Comparison of ENCODE assay signal across 15 cellular contexts in genomic region chr11:120137187-120137610, GRCh38. TPM values are rescaled to one million over a fixed set of nuclear protein-coding genes. Genes with fewer than 3 reads are reported as not detected.
DNase-seq lines count a peak whose midpoint lies in the region; ATAC-seq and TF ChIP-seq lines count a peak whose summit lies in the region.
"Had no signal": no experiment of that assay in that cellular context is flagged by ENCODE, and none has a peak within 500 bp of the region (broad histone marks: within the 10 kb centered on the region; RNA-seq: fewer than 3 reads in every experiment).

No MANE protein-coding gene starts in this region.

- ATAC-seq in left cardiac atrium = no peak
- ATAC-seq in natural killer cell treated with Interleukin-12 subunit alpha and Interleukin-12 subunit beta and Interleukin-15 and Interleukin-18, amount 100 ng/mL, for 72 hours = no peak
- ATAC-seq in HG03135 (IDR thresholded peaks at IDR 0.05; ENCODE audit: unreplicated experiment) = no peak
- ATAC-seq: stimulated activated naive CD8-positive, alpha-beta T cell treated with anti-CD3 and anti-CD28 coated beads, Interleukin-15, Interleukin-2, amounts not matched to agents 100 U/mL and 50 U/mL, for 24 hours; T-cell had no signal

- H3K36me3 ChIP-seq in right atrium auricular region (no peaks in the 10 kb centered on the region), endodermal cell (ENCODE audit: control insufficient read depth, insufficient read depth, low read length) (no peaks in the 10 kb centered on the region), vagina (no peaks in the 10 kb centered on the region)
- H3K36me3 ChIP-seq: pancreas had no signal

- H3K4me3 ChIP-seq in right atrium auricular region (no peak overlapping the region), endodermal cell (ENCODE audit: low read length) (no peak overlapping the region), vagina (peak overlapping the region; percentile 16 to 51)
- H3K4me3 ChIP-seq: K562, pancreas had no signal

- no peak overlapping the region for H3K4me3 Mint-ChIP-seq in endodermal cell
- no peak overlapping the region for H3K4me3 Mint-ChIP-seq in natural killer cell treated with Interleukin-12 subunit alpha and Interleukin-12 subunit beta and Interleukin-15 and Interleukin-18, amount 100 ng/mL, for 72 hours
- H3K4me3 Mint-ChIP-seq in activated CD4-positive, alpha-beta T cell treated with anti-CD3 and anti-CD28 coated beads, Interleukin-2, amount 10 ng/mL, durations not matched to agents 7 days and 5 days = no peak overlapping the region
- H3K4me3 Mint-ChIP-seq: T-cell had no signal

- no peak for TF ChIP-seq CTCF in right atrium auricular region (IDR thresholded peaks at IDR 0.05)
- TF ChIP-seq CTCF in endodermal cell (conservative IDR thresholded peaks at IDR 0.05) = no peak
- TF ChIP-seq CTCF in vagina (IDR thresholded peaks at IDR 0.05) = no peak

- H3K27me3 Mint-ChIP-seq in endodermal cell (ENCODE audit: insufficient read depth) = peaks cover 74% of the 10 kb centered on the region
- H3K27me3 Mint-ChIP-seq in natural killer cell treated with Interleukin-12 subunit alpha and Interleukin-12 subunit beta and Interleukin-15 and Interleukin-18, amount 100 ng/mL, for 72 hours = peaks cover 5 to 15% of the 10 kb centered on the region in 2 donors
- H3K27me3 Mint-ChIP-seq in activated CD4-positive, alpha-beta T cell treated with anti-CD3 and anti-CD28 coated beads, Interleukin-2, amount 10 ng/mL, durations not matched to agents 7 days and 5 days = peaks cover 6% of the 10 kb centered on the region

- DNase-seq in right atrium auricular region (ENCODE audit: low spot score) (peak; percentile 26), left cardiac atrium (no peak), endodermal cell (peak; percentile 32), vagina (ENCODE audit: extremely low spot score in 2 of 2) (peak in 1 of 2 donors; percentile 88), RKO (ENCODE audit: low spot score) (no peak)
- DNase-seq in natural killer cell treated with Interleukin-12 subunit alpha and Interleukin-12 subunit beta and Interleukin-15 and Interleukin-18, amount 100 ng/mL, for 72 hours (ENCODE audit: low spot score) = peak; percentile 58
- no peak for DNase-seq in activated CD4-positive, alpha-beta T cell treated with anti-CD3 and anti-CD28 coated beads, Interleukin-2, amount 10 ng/mL, durations not matched to agents 7 days and 5 days
- DNase-seq: activated naive CD4-positive, alpha-beta T cell treated with Interleukin-2 at 50 U/mL for 16 hours; hypothalamus; NCI-H1048; stimulated activated naive CD8-positive, alpha-beta T cell treated with anti-CD3 and anti-CD28 coated beads, Interleukin-15, Interleukin-2, amounts not matched to agents 100 U/mL and 50 U/mL, for 24 hours had no signal

- no peaks in the 10 kb centered on the region for H3K9me3 Mint-ChIP-seq in endodermal cell
- no peaks in the 10 kb centered on the region for H3K9me3 Mint-ChIP-seq in natural killer cell treated with Interleukin-12 subunit alpha and Interleukin-12 subunit beta and Interleukin-15 and Interleukin-18, amount 100 ng/mL, for 72 hours
- no peaks in the 10 kb centered on the region for H3K9me3 Mint-ChIP-seq in activated CD4-positive, alpha-beta T cell treated with anti-CD3 and anti-CD28 coated beads, Interleukin-2, amount 10 ng/mL, durations not matched to agents 7 days and 5 days
- H3K9me3 Mint-ChIP-seq: T-cell had no signal

- intact Hi-C loops in left cardiac atrium (cut with DNase I) (no loop called here), vagina (cut with DNase I) (no loop called here)

- CTCF ChIA-PET in activated CD4-positive, alpha-beta T cell treated with anti-CD3 and anti-CD28 coated beads, Interleukin-2, amount 10 ng/mL, durations not matched to agents 7 days and 5 days (lab: Charles Lee) = no interaction called here

- H3K4me1 ChIP-seq in right atrium auricular region (no peaks in the 10 kb centered on the region), endodermal cell (ENCODE audit: control insufficient read depth, insufficient read depth, low read length) (peaks cover 6% of the 10 kb centered on the region), vagina (no peaks in the 10 kb centered on the region)
- H3K4me1 ChIP-seq: pancreas had no signal

- WGBS in endodermal cell (ENCODE audit: insufficient coverage in 1 of 2, insufficient read length in 1 of 2), 2 experiments = 93 to 96% methylated on average over 22 to 24 of the region's 24 CpGs

- H3K9ac ChIP-seq in endodermal cell (ENCODE audit: extremely low read depth, low read length, poor library complexity, severe bottlenecking) = no peak overlapping the region

- no peak for TF ChIP-seq POLR2A in vagina (IDR thresholded peaks at IDR 0.05)

- H3K27ac ChIP-seq in right atrium auricular region = no peak overlapping the region
- no peak overlapping the region for H3K27ac ChIP-seq in endodermal cell (ENCODE audit: low read depth, low read length)
- H3K27ac ChIP-seq in vagina = peak overlapping the region; percentile 89
- H3K27ac ChIP-seq: pancreas had no signal

- H3K27me3 ChIP-seq in right atrium auricular region (no peaks in the 10 kb centered on the region), endodermal cell (ENCODE audit: control insufficient read depth, insufficient read depth, low read length, poor library complexity, severe bottlenecking) (peaks cover 33% of the 10 kb centered on the region), vagina (no peaks in the 10 kb centered on the region)
- H3K27me3 ChIP-seq: pancreas had no signal

- H3K9me3 ChIP-seq in right atrium auricular region (no peaks in the 10 kb centered on the region), endodermal cell (ENCODE audit: control insufficient read depth, low read length) (no peaks in the 10 kb centered on the region), vagina (no peaks in the 10 kb centered on the region)
- H3K9me3 ChIP-seq: pancreas had no signal

- H3K4me1 Mint-ChIP-seq in endodermal cell = peaks cover 14% of the 10 kb centered on the region
- no peaks in the 10 kb centered on the region for H3K4me1 Mint-ChIP-seq in natural killer cell treated with Interleukin-12 subunit alpha and Interleukin-12 subunit beta and Interleukin-15 and Interleukin-18, amount 100 ng/mL, for 72 hours (ENCODE audit: low read depth in 2 of 2)
- H3K4me1 Mint-ChIP-seq in activated CD4-positive, alpha-beta T cell treated with anti-CD3 and anti-CD28 coated beads, Interleukin-2, amount 10 ng/mL, durations not matched to agents 7 days and 5 days = no peaks in the 10 kb centered on the region
- H3K4me1 Mint-ChIP-seq: T-cell had no signal

- POLR2A ChIA-PET in activated CD4-positive, alpha-beta T cell treated with anti-CD3 and anti-CD28 coated beads, Interleukin-2, amount 10 ng/mL, durations not matched to agents 7 days and 5 days (lab: Charles Lee) = no interaction called here

- H3K27ac Mint-ChIP-seq in endodermal cell = no peak overlapping the region
- H3K27ac Mint-ChIP-seq in natural killer cell treated with Interleukin-12 subunit alpha and Interleukin-12 subunit beta and Interleukin-15 and Interleukin-18, amount 100 ng/mL, for 72 hours = no peak overlapping the region
- H3K27ac Mint-ChIP-seq in activated CD4-positive, alpha-beta T cell treated with anti-CD3 and anti-CD28 coated beads, Interleukin-2, amount 10 ng/mL, durations not matched to agents 7 days and 5 days = no peak overlapping the region
- H3K27ac Mint-ChIP-seq: T-cell had no signal

- no peaks in the 10 kb centered on the region for H3K36me3 Mint-ChIP-seq in endodermal cell (ENCODE audit: low read depth)
- no peaks in the 10 kb centered on the region for H3K36me3 Mint-ChIP-seq in natural killer cell treated with Interleukin-12 subunit alpha and Interleukin-12 subunit beta and Interleukin-15 and Interleukin-18, amount 100 ng/mL, for 72 hours
- no peaks in the 10 kb centered on the region for H3K36me3 Mint-ChIP-seq in activated CD4-positive, alpha-beta T cell treated with anti-CD3 and anti-CD28 coated beads, Interleukin-2, amount 10 ng/mL, durations not matched to agents 7 days and 5 days (ENCODE audit: low read depth)
- H3K36me3 Mint-ChIP-seq: T-cell had no signal

RNA-seq across cellular contexts. Expression of gene TRIM29, which starts 0.7 kb away (rescaled TPM):
- 1 to 10 TPM in 1 of 2 donors, under 1 TPM in 1; 0.85 to 2.7 TPM for total RNA-seq in right atrium auricular region
- under 1 TPM in 1 of 2 donors, not detected in 1; 0.50 TPM for total RNA-seq in left cardiac atrium
- total RNA-seq in endodermal cell = not detected
- not detected for polyA plus RNA-seq in endodermal cell (2013, experiment 1 of 2)
- 0.17 TPM for polyA plus RNA-seq in endodermal cell (2013, experiment 2 of 2)
- not detected for total RNA-seq in natural killer cell treated with Interleukin-12 subunit alpha and Interleukin-12 subunit beta and Interleukin-15 and Interleukin-18, amount 100 ng/mL, for 72 hours
- 729 TPM for total RNA-seq in vagina
- total RNA-seq in activated CD4-positive, alpha-beta T cell treated with anti-CD3 and anti-CD28 coated beads, Interleukin-2, amount 10 ng/mL, durations not matched to agents 7 days and 5 days = not detected
- total RNA-seq: T-cell had no signal

Comparison
In these comparisons a context has a peak if more than half of its experiments do, and no peak if none do; other contexts are left out.
1. DNase-seq: peak in right atrium auricular region (single experiment), endodermal cell (single experiment) and natural killer cell treated with Interleukin-12 subunit alpha and Interleukin-12 subunit beta and Interleukin-15 and Interleukin-18, amount 100 ng/mL, for 72 hours (single experiment); none in left cardiac atrium (single experiment), RKO (single experiment) and activated CD4-positive, alpha-beta T cell treated with anti-CD3 and anti-CD28 coated beads, Interleukin-2, amount 10 ng/mL, durations not matched to agents 7 days and 5 days (single experiment).
2. H3K4me3 ChIP-seq: peak in vagina (2 of 2); none in right atrium auricular region (0 of 2) and endodermal cell (single experiment).
3. RNA of gene TRIM29, which starts 0.7 kb away (total RNA-seq): 729 TPM in vagina (single experiment); 0.85 to 2.7 TPM in right atrium auricular region, 0.50 TPM in left cardiac atrium, not detected in endodermal cell, not detected in natural killer cell treated with Interleukin-12 subunit alpha and Interleukin-12 subunit beta and Interleukin-15 and Interleukin-18, amount 100 ng/mL, for 72 hours and not detected in activated CD4-positive, alpha-beta T cell treated with anti-CD3 and anti-CD28 coated beads, Interleukin-2, amount 10 ng/mL, durations not matched to agents 7 days and 5 days; every median in the first group is over 100 times any median in the second.